In the genomic region with DNA sequence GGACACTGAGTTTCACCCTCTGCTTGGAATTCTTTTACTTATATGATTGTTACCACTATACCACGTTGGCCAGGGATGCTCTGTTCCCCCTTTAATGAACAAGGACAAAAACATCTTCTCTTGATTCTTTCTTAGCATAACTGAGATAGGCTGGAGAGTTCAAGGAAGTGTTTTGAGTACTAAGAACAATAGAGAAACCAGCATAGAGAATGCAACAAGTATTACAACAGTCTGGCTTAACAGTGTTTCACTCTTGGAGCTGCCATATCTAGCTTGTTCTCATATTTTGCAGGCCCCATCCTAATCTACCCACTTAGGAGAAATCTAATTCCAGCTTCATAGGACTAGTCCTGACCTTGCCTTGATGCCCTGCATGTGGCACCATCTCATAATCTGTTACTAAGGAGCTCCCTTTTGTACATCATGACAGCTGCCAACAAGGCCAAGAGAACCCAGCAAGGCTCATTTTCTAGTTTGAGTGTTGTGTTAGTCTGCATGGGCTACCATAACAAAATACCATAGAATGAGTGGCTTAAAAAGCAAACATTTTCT, we compare ENCODE assay signal across 13 cellular contexts. TPM values are rescaled to one million over a fixed set of nuclear protein-coding genes. Genes with fewer than 3 reads are reported as not detected.
DNase-seq lines count a peak whose midpoint lies in the region; ATAC-seq and TF ChIP-seq lines count a peak whose summit lies in the region.
"Had no signal": no experiment of that assay in that cellular context is flagged by ENCODE, and none has a peak within 500 bp of the region (broad histone marks: within the 10 kb centered on the region; RNA-seq: fewer than 3 reads in every experiment).

No MANE protein-coding gene starts in this region.

- no peak for DNase-seq in CD4-positive, alpha-beta memory T cell
- no peak for DNase-seq in GM23338 (ENCODE audit: low spot score)
- DNase-seq in activated naive CD4-positive, alpha-beta T cell treated with anti-CD3 and anti-CD28 coated beads, Interleukin-2, amount 50 U/mL, for 72 hours (ENCODE audit: low spot score in 2 of 2), result no peak
- DNase-seq in natural killer cell treated with Interleukin-12 subunit alpha and Interleukin-12 subunit beta and Interleukin-15 and Interleukin-18, amount 100 ng/mL, for 72 hours (ENCODE audit: low spot score), result no peak
- DNase-seq in left lobe of liver (ENCODE audit: low spot score), result no peak
- DNase-seq in NCI-H1092 treated with DMSO at 0.1 percent for 48 hours (lab: John Stamatoyannopoulos, UW), result no peak
- DNase-seq: activated CD4-positive, CD25-positive, alpha-beta regulatory T cell treated with anti-CD3 and anti-CD28 coated beads, Interleukin-2, amount 50 U/mL, for 72 hours; NCI-H146 had no signal

- H3K4me3 ChIP-seq in CD4-positive, alpha-beta memory T cell (ENCODE audit: low read length in 2 of 2), result no peak overlapping the region
- H3K4me3 ChIP-seq in GM23338, result no peak overlapping the region

- H3K27me3 Mint-ChIP-seq in CD4-positive, alpha-beta memory T cell, result no peaks in the 10 kb centered on the region
- peaks cover 5% of the 10 kb centered on the region for H3K27me3 Mint-ChIP-seq in GM23338 (ENCODE audit: insufficient read depth, low read depth, poor library complexity)
- no peaks in the 10 kb centered on the region for H3K27me3 Mint-ChIP-seq in natural killer cell treated with Interleukin-12 subunit alpha and Interleukin-12 subunit beta and Interleukin-15 and Interleukin-18, amount 100 ng/mL, for 72 hours

- POLR2A ChIA-PET in CD4-positive, alpha-beta memory T cell (lab: Charles Lee; ENCODE audit: partially characterized antibody), result interaction anchor here (0.5 to 3.8 kb wide), 6 partner anchors 9 to 40 kb away, joined by 3 to 18 read pairs (median 4); no protein-coding TSS in a partner anchor

- peaks cover 68 to 90% (median 80%) of the 10 kb centered on the region in 4 donors for H3K4me1 Mint-ChIP-seq in CD4-positive, alpha-beta memory T cell
- H3K4me1 Mint-ChIP-seq in GM23338, result peaks cover 29% of the 10 kb centered on the region
- H3K4me1 Mint-ChIP-seq in natural killer cell treated with Interleukin-12 subunit alpha and Interleukin-12 subunit beta and Interleukin-15 and Interleukin-18, amount 100 ng/mL, for 72 hours (ENCODE audit: low read depth in 2 of 2), result peaks cover 57 to 61% of the 10 kb centered on the region in 2 donors

- H2AFZ ChIP-seq in GM23338, result no peak overlapping the region

- H3K9me3 Mint-ChIP-seq in CD4-positive, alpha-beta memory T cell, result no peaks in the 10 kb centered on the region
- no peaks in the 10 kb centered on the region for H3K9me3 Mint-ChIP-seq in GM23338
- peaks cover 0 to 4% of the 10 kb centered on the region in 2 donors for H3K9me3 Mint-ChIP-seq in activated naive CD4-positive, alpha-beta T cell treated with anti-CD3 and anti-CD28 coated beads, Interleukin-2, amount 50 U/mL, for 72 hours
- H3K9me3 Mint-ChIP-seq in natural killer cell treated with Interleukin-12 subunit alpha and Interleukin-12 subunit beta and Interleukin-15 and Interleukin-18, amount 100 ng/mL, for 72 hours, result no peaks in the 10 kb centered on the region
- H3K9me3 Mint-ChIP-seq: CD14-positive monocyte had no signal

- H3K27me3 ChIP-seq in CD4-positive, alpha-beta memory T cell (ENCODE audit: insufficient read depth, low read length), result no peaks in the 10 kb centered on the region
- H3K27me3 ChIP-seq in GM23338 (ENCODE audit: insufficient read depth), result no peaks in the 10 kb centered on the region

- H3K4me2 ChIP-seq in GM23338, result 0 out of 2 replicates have a peak overlapping the region, but pooled peaks have one; percentile 44
- H3K4me2 ChIP-seq: KMS-11 had no signal

- ATAC-seq in GM23338 (no peak), left lobe of liver (no peak), GM21515 (IDR thresholded peaks at IDR 0.05; ENCODE audit: unreplicated experiment) (no peak)
- peak; percentile 19 to 71 for ATAC-seq in activated naive CD4-positive, alpha-beta T cell treated with anti-CD3 and anti-CD28 coated beads, Interleukin-2, amount 50 U/mL, for 72 hours
- ATAC-seq in natural killer cell treated with Interleukin-12 subunit alpha and Interleukin-12 subunit beta and Interleukin-15 and Interleukin-18, amount 100 ng/mL, for 72 hours, result peak; percentile 74 to 88

- peaks cover 25 to 31% of the 10 kb centered on the region in 2 donors for H3K36me3 Mint-ChIP-seq in CD4-positive, alpha-beta memory T cell
- H3K36me3 Mint-ChIP-seq in GM23338 (ENCODE audit: low read depth), result no peaks in the 10 kb centered on the region
- peaks cover 0 to 26% of the 10 kb centered on the region in 2 donors for H3K36me3 Mint-ChIP-seq in activated naive CD4-positive, alpha-beta T cell treated with anti-CD3 and anti-CD28 coated beads, Interleukin-2, amount 50 U/mL, for 72 hours
- H3K36me3 Mint-ChIP-seq in natural killer cell treated with Interleukin-12 subunit alpha and Interleukin-12 subunit beta and Interleukin-15 and Interleukin-18, amount 100 ng/mL, for 72 hours, result no peaks in the 10 kb centered on the region

- H3K9me2 ChIP-seq in GM23338 (ENCODE audit: insufficient read depth), result no peaks in the 10 kb centered on the region

- no peaks in the 10 kb centered on the region for H3F3A ChIP-seq in GM23338 (replicated peaks; ENCODE audit: low read depth)

- H3K4me3 Mint-ChIP-seq in CD4-positive, alpha-beta memory T cell, result peak overlapping the region in 7 of 8 donors; percentile 24 to 73 (median 65)
- no peak overlapping the region for H3K4me3 Mint-ChIP-seq in GM23338
- peak overlapping the region; percentile 76 for H3K4me3 Mint-ChIP-seq in natural killer cell treated with Interleukin-12 subunit alpha and Interleukin-12 subunit beta and Interleukin-15 and Interleukin-18, amount 100 ng/mL, for 72 hours
- H3K4me3 Mint-ChIP-seq: CD14-positive monocyte had no signal

- H3K9me3 ChIP-seq in CD4-positive, alpha-beta memory T cell (ENCODE audit: control insufficient read depth in 1 of 2, low read length in 2 of 2), result no peaks in the 10 kb centered on the region

- H3K36me3 ChIP-seq in CD4-positive, alpha-beta memory T cell (ENCODE audit: insufficient read depth, low read length), result peaks cover 6% of the 10 kb centered on the region
- H3K36me3 ChIP-seq in GM23338 (ENCODE audit: insufficient read depth), result no peaks in the 10 kb centered on the region

- TF ChIP-seq CTCF in GM23338 (conservative IDR thresholded peaks at IDR 0.05; ENCODE audit: low read depth in 2 of 2), result no peak

- no peak overlapping the region for H3K27ac ChIP-seq in CD4-positive, alpha-beta memory T cell (ENCODE audit: low read depth, low read length)
- no peak overlapping the region for H3K27ac ChIP-seq in GM23338 (ENCODE audit: low read depth)
- H3K27ac ChIP-seq: KMS-11 had no signal

- intact Hi-C loops in CD4-positive, alpha-beta memory T cell (cut with micrococcal nuclease), result no loop called here

- H3K79me2 ChIP-seq in GM23338 (replicated peaks; ENCODE audit: insufficient read depth), result peaks cover 14% of the 10 kb centered on the region

- peak overlapping the region; percentile 4 to 86 (median 46) for H3K27ac Mint-ChIP-seq in CD4-positive, alpha-beta memory T cell
- H3K27ac Mint-ChIP-seq in GM23338, result no peak overlapping the region
- peak overlapping the region; percentile 81 to 87 for H3K27ac Mint-ChIP-seq in activated naive CD4-positive, alpha-beta T cell treated with anti-CD3 and anti-CD28 coated beads, Interleukin-2, amount 50 U/mL, for 72 hours
- H3K27ac Mint-ChIP-seq in natural killer cell treated with Interleukin-12 subunit alpha and Interleukin-12 subunit beta and Interleukin-15 and Interleukin-18, amount 100 ng/mL, for 72 hours, result peak overlapping the region; percentile 83 to 90

- H3K4me1 ChIP-seq in CD4-positive, alpha-beta memory T cell (ENCODE audit: insufficient read depth, low read length), result peaks cover 96% of the 10 kb centered on the region
- peaks cover 35% of the 10 kb centered on the region for H3K4me1 ChIP-seq in GM23338 (ENCODE audit: insufficient read depth)

- CTCF ChIA-PET in CD4-positive, alpha-beta memory T cell (lab: Charles Lee; ENCODE audit: partially characterized antibody), result interaction anchor here (0.9 to 2.0 kb wide), 5 partner anchors 9 to 62 kb away, joined by 3 to 9 read pairs (median 6); no protein-coding TSS in a partner anchor

- H4K20me1 ChIP-seq in GM23338 (replicated peaks; ENCODE audit: insufficient read depth), result 0 out of 2 replicates have a peak, but pooled peaks cover 3% of the 10 kb centered on the region

RNA-seq across cellular contexts. Expression of a gene that starts 37.6 kb away (rescaled TPM):
- total RNA-seq in CD4-positive, alpha-beta memory T cell, result 100 to 1,000 TPM; 251 to 262 TPM
- 100 to 1,000 TPM in 1 of 2 donors, 10 to 100 TPM in 1; 13.7 to 104 TPM for polyA plus RNA-seq in CD4-positive, alpha-beta memory T cell
- 23.7 and 37.5 TPM in 2 replicates for total RNA-seq in GM23338 (2014; rRNA removed; shearing (Covaris generic))
- polyA plus RNA-seq in GM23338 (2016; fragmentation: Nextera tagmentation; extraction: Ambion mirVana), result 8.0 and 8.8 TPM in 2 replicates
- 100 to 1,000 TPM; 124 TPM for total RNA-seq in activated naive CD4-positive, alpha-beta T cell treated with anti-CD3 and anti-CD28 coated beads, Interleukin-2, amount 50 U/mL, for 72 hours
- total RNA-seq in natural killer cell treated with Interleukin-12 subunit alpha and Interleukin-12 subunit beta and Interleukin-15 and Interleukin-18, amount 100 ng/mL, for 72 hours, result 10 to 100 TPM; 64.3 to 73.3 TPM
- 5.8 TPM for total RNA-seq in left lobe of liver

RNA-seq across cellular contexts. Expression of a gene that starts 55.5 kb away (rescaled TPM):
- total RNA-seq in CD4-positive, alpha-beta memory T cell, result 100 to 1,000 TPM; 238 to 240 TPM
- polyA plus RNA-seq in CD4-positive, alpha-beta memory T cell, result 100 to 1,000 TPM in 1 of 2 donors, 10 to 100 TPM in 1; 74.4 to 128 TPM
- total RNA-seq in GM23338 (2014; rRNA removed; shearing (Covaris generic)), result 173 and 180 TPM in 2 replicates
- 173 and 191 TPM in 2 replicates for polyA plus RNA-seq in GM23338 (2016; fragmentation: Nextera tagmentation; extraction: Ambion mirVana)
- total RNA-seq in activated naive CD4-positive, alpha-beta T cell treated with anti-CD3 and anti-CD28 coated beads, Interleukin-2, amount 50 U/mL, for 72 hours, result 100 to 1,000 TPM; 236 to 246 TPM
- total RNA-seq in natural killer cell treated with Interleukin-12 subunit alpha and Interleukin-12 subunit beta and Interleukin-15 and Interleukin-18, amount 100 ng/mL, for 72 hours, result 100 to 1,000 TPM; 227 to 286 TPM
- total RNA-seq in left lobe of liver, result 79.6 TPM

RNA-seq across cellular contexts. Expression of a gene that starts 58.7 kb away (rescaled TPM):
- not detected for total RNA-seq in CD4-positive, alpha-beta memory T cell
- polyA plus RNA-seq in CD4-positive, alpha-beta memory T cell, result not detected
- 48.0 and 63.4 TPM in 2 replicates for total RNA-seq in GM23338 (2014; rRNA removed; shearing (Covaris generic))
- polyA plus RNA-seq in GM23338 (2016; fragmentation: Nextera tagmentation; extraction: Ambion mirVana), result 12.7 and 15.6 TPM in 2 replicates
- total RNA-seq in activated naive CD4-positive, alpha-beta T cell treated with anti-CD3 and anti-CD28 coated beads, Interleukin-2, amount 50 U/mL, for 72 hours, result 1 to 10 TPM in 1 of 2 donors, under 1 TPM in 1; 0.14 to 1.1 TPM
- not detected for total RNA-seq in natural killer cell treated with Interleukin-12 subunit alpha and Interleukin-12 subunit beta and Interleukin-15 and Interleukin-18, amount 100 ng/mL, for 72 hours
- not detected for total RNA-seq in left lobe of liver
- polyA plus RNA-seq: CD14-positive monocyte, keratinocyte, urinary bladder had no signal

Comparison
In these comparisons a context has a peak if more than half of its experiments do, and no peak if none do; other contexts are left out.
1. ATAC-seq: peak in activated naive CD4-positive, alpha-beta T cell treated with anti-CD3 and anti-CD28 coated beads, Interleukin-2, amount 50 U/mL, for 72 hours (2 of 2) and natural killer cell treated with Interleukin-12 subunit alpha and Interleukin-12 subunit beta and Interleukin-15 and Interleukin-18, amount 100 ng/mL, for 72 hours (2 of 2); none in GM23338 (single experiment), left lobe of liver (single experiment) and GM21515 (single experiment).
2. RNA of a gene that starts 58.7 kb away (total RNA-seq): 48.0 to 63.4 TPM in GM23338; 0.14 to 1.1 TPM in activated naive CD4-positive, alpha-beta T cell treated with anti-CD3 and anti-CD28 coated beads, Interleukin-2, amount 50 U/mL, for 72 hours, not detected in left lobe of liver (single experiment), not detected in CD4-positive, alpha-beta memory T cell and not detected in natural killer cell treated with Interleukin-12 subunit alpha and Interleukin-12 subunit beta and Interleukin-15 and Interleukin-18, amount 100 ng/mL, for 72 hours; every median in the first group is over 10 times any median in the second.